19 cellular contexts compared by ENCODE assay signal in the genomic region with DNA sequence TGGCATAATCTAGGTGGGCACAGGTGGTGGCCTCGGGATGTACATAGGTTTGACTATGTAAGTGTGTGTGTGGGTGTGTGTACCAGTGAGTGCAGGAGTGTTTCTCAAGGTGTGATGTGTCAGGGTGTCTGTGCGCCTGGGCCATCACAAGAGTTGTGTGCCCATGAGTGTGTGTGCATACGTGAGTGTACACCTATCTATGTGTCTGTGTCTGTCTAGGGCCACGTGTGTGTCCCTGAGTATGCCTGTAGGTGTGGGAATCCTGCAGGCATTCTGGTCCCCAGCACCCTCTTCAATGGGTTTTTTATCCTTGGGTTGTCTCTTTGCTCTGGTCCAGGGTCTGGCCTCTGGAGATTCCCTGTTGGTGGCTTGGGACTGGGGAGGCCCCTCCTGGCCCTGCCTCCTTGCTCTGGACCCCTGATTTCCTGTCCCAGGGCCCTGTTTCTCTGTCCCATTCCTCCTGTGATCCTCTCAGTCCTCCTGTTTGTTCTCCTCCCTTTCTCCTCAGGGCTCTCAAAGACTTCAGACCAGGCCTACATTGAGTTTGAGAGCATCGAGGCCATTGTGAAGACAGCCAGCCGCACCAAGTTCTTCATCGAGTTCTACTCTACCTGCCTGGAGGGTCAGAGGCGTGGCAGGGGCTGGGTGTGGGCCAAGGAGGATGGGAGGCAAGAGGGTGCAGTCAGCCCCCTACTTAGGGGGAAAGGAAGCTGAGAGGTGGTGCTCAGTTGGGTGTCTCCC. TPM values are rescaled to one million over a fixed set of nuclear protein-coding genes. Genes with fewer than 3 reads are reported as not detected.
DNase-seq lines count a peak whose midpoint lies in the region; ATAC-seq and TF ChIP-seq lines count a peak whose summit lies in the region.
"Had no signal": no experiment of that assay in that cellular context is flagged by ENCODE, and none has a peak within 500 bp of the region (broad histone marks: within the 10 kb centered on the region; RNA-seq: fewer than 3 reads in every experiment).

No MANE protein-coding gene starts in this region.

- H3K4me3 Mint-ChIP-seq in activated naive CD4-positive, alpha-beta T cell treated with anti-CD3 and anti-CD28 coated beads, Interleukin-2, amount 10 ng/mL, durations not matched to agents 7 days and 5 days: no peak overlapping the region
- no peak overlapping the region for H3K4me3 Mint-ChIP-seq in memory B cell
- H3K4me3 Mint-ChIP-seq in type B pancreatic cell: no peak overlapping the region
- H3K4me3 Mint-ChIP-seq: activated naive CD8-positive, alpha-beta T cell treated with anti-CD3 and anti-CD28 coated beads, Interleukin-2, amount 10 ng/mL, durations not matched to agents 7 days and 5 days; nephron progenitor cell had no signal

- no peak overlapping the region for H3K9ac ChIP-seq in SK-N-SH

- H3K27ac ChIP-seq in SK-N-SH (ENCODE audit: low read depth in 2 of 2, low read length in 1 of 2): peak overlapping the region; percentile 6 to 90; a peak in 3 of 4 replicates
- H3K27ac ChIP-seq: brain microvascular endothelial cell, dorsolateral prefrontal cortex had no signal

- no peak for TF ChIP-seq EP300 in SK-N-SH (IDR thresholded peaks at IDR 0.05; ENCODE audit: borderline replicate concordance in 1 of 2, low read depth in 1 of 2, low read length in 1 of 2)

- H3K79me2 ChIP-seq in SK-N-SH (ENCODE audit: insufficient read depth): peaks cover 9% of the 10 kb centered on the region; the same call in 1 of the 2 replicates

- peaks cover 10% of the 10 kb centered on the region for H3K27me3 Mint-ChIP-seq in activated naive CD4-positive, alpha-beta T cell treated with anti-CD3 and anti-CD28 coated beads, Interleukin-2, amount 10 ng/mL, durations not matched to agents 7 days and 5 days
- H3K27me3 Mint-ChIP-seq in memory B cell (no peaks in the 10 kb centered on the region), type B pancreatic cell (peaks cover 3% of the 10 kb centered on the region)

- no peak overlapping the region for H2AFZ ChIP-seq in SK-N-SH (ENCODE audit: low read depth)

- peaks cover 21% of the 10 kb centered on the region for H4K20me1 ChIP-seq in SK-N-SH (ENCODE audit: insufficient read depth)

- 89% methylated on average over 8 of the region's 8 CpGs for WGBS in SK-N-SH (ENCODE audit: low lambda C conversion rate)

- peaks cover 51 to 79% of the 10 kb centered on the region in 2 experiments for H3K36me3 ChIP-seq in SK-N-SH (replicated peaks in 1 of 2; ENCODE audit: control insufficient read depth in 1 of 2, insufficient read depth in 2 of 2, low read length in 1 of 2)

- H3K9me2 ChIP-seq in SK-N-SH: no peaks in the 10 kb centered on the region

- no peaks in the 10 kb centered on the region for H3K9me3 Mint-ChIP-seq in activated naive CD4-positive, alpha-beta T cell treated with anti-CD3 and anti-CD28 coated beads, Interleukin-2, amount 10 ng/mL, durations not matched to agents 7 days and 5 days
- H3K9me3 Mint-ChIP-seq in memory B cell (no peaks in the 10 kb centered on the region), type B pancreatic cell (no peaks in the 10 kb centered on the region)
- H3K9me3 Mint-ChIP-seq: activated naive CD8-positive, alpha-beta T cell treated with anti-CD3 and anti-CD28 coated beads, Interleukin-2, amount 10 ng/mL, durations not matched to agents 7 days and 5 days; nephron progenitor cell had no signal

- H3K27me3 ChIP-seq in SK-N-SH (ENCODE audit: insufficient read depth): no peaks in the 10 kb centered on the region
- H3K27me3 ChIP-seq: brain microvascular endothelial cell had no signal

- CTCF ChIA-PET in activated naive CD4-positive, alpha-beta T cell treated with anti-CD3 and anti-CD28 coated beads, Interleukin-2, amount 10 ng/mL, durations not matched to agents 7 days and 5 days (lab: Charles Lee): interaction anchor here (1.5 kb wide), 1 partner anchor 197 kb away, joined by 4 read pairs; no protein-coding TSS in a partner anchor
- CTCF ChIA-PET in SK-N-SH (lab: Yijun Ruan, JAX): interaction anchor here (0.9 to 19.7 kb wide), 7 partner anchors 94 to 209 kb away, joined by 3 to 314 read pairs (median 4); partner anchors contain the start of gene CLPB

- no peak overlapping the region for H3K4me2 ChIP-seq in SK-N-SH

- peaks cover 7 to 27% of the 10 kb centered on the region in 2 experiments; a peak in 2 of 4 replicates for H3K4me1 ChIP-seq in SK-N-SH (ENCODE audit: control insufficient read depth in 1 of 2, insufficient read depth in 2 of 2, low read depth in 1 of 2, low read length in 1 of 2)

- ATAC-seq in memory B cell (ENCODE audit: low read depth) (no peak), HG03025 (IDR thresholded peaks at IDR 0.05; ENCODE audit: low FRiP score, unreplicated experiment) (no peak)

- peaks cover 53% of the 10 kb centered on the region for H3K36me3 Mint-ChIP-seq in activated naive CD4-positive, alpha-beta T cell treated with anti-CD3 and anti-CD28 coated beads, Interleukin-2, amount 10 ng/mL, durations not matched to agents 7 days and 5 days
- H3K36me3 Mint-ChIP-seq in memory B cell (peaks cover 22% of the 10 kb centered on the region), type B pancreatic cell (peaks cover 32% of the 10 kb centered on the region)

- H3K4me3 ChIP-seq in SK-N-SH (ENCODE audit: low read depth in 2 of 2, low read length in 1 of 2): no peak overlapping the region
- H3K4me3 ChIP-seq: dorsolateral prefrontal cortex had no signal

- H3K9me3 ChIP-seq in SK-N-SH: no peaks in the 10 kb centered on the region

- peak; percentile 8 for DNase-seq in activated naive CD4-positive, alpha-beta T cell treated with anti-CD3 and anti-CD28 coated beads, Interleukin-2, amount 10 ng/mL, durations not matched to agents 7 days and 5 days
- no peak for DNase-seq in activated naive CD4-positive, alpha-beta T cell treated with anti-CD3 and anti-CD28 coated beads, Interleukin-2, amount 50 U/mL, for 16 hours
- DNase-seq in SK-N-SH (no peak), memory B cell (ENCODE audit: low spot score in 2 of 2) (no peak), type B pancreatic cell (ENCODE audit: extremely low spot score, unreplicated experiment) (peak; percentile 47), AG08395 (ENCODE audit: low spot score) (no peak), NCI-H345 treated with DMSO at 0.1 percent for 48 hours (lab: John Stamatoyannopoulos, UW; ENCODE audit: unreplicated experiment) (no peak)
- DNase-seq: activated naive CD8-positive, alpha-beta T cell treated with anti-CD3 and anti-CD28 coated beads, Interleukin-2, amount 10 ng/mL, durations not matched to agents 7 days and 5 days; brain microvascular endothelial cell; COR-L47; dorsolateral prefrontal cortex; NCI-H2029; NCI-H510A; nephron progenitor cell; SHP77 treated with DMSO at 0.1 percent for 48 hours; stimulated activated naive CD4-positive, alpha-beta T cell treated with Interleukin-2 at 50 U/mL for 16 hours had no signal

- no peak for TF ChIP-seq RAD21 in SK-N-SH (IDR thresholded peaks at IDR 0.05; ENCODE audit: low read length)

- H3F3A ChIP-seq in SK-N-SH (replicated peaks; ENCODE audit: insufficient read depth): peaks cover 53% of the 10 kb centered on the region

- POLR2A ChIA-PET in SK-N-SH (lab: Yijun Ruan, JAX): interaction anchor here (1.0 to 15.5 kb wide), 12 partner anchors 8 to 200 kb away, joined by 3 to 880 read pairs (median 54); partner anchors contain the start of genes CLPB and INPPL1

- TF ChIP-seq CTCF in SK-N-SH (IDR thresholded peaks at IDR 0.05) (no peak), type B pancreatic cell (conservative IDR thresholded peaks at IDR 0.05) (no peak)

- peak overlapping the region; percentile 25 for H3K27ac Mint-ChIP-seq in activated naive CD4-positive, alpha-beta T cell treated with anti-CD3 and anti-CD28 coated beads, Interleukin-2, amount 10 ng/mL, durations not matched to agents 7 days and 5 days
- H3K27ac Mint-ChIP-seq in memory B cell (peak overlapping the region; percentile 69), type B pancreatic cell (no peak overlapping the region)
- H3K27ac Mint-ChIP-seq: activated naive CD8-positive, alpha-beta T cell treated with anti-CD3 and anti-CD28 coated beads, Interleukin-2, amount 10 ng/mL, durations not matched to agents 7 days and 5 days had no signal

- H3K4me1 Mint-ChIP-seq in activated naive CD4-positive, alpha-beta T cell treated with anti-CD3 and anti-CD28 coated beads, Interleukin-2, amount 10 ng/mL, durations not matched to agents 7 days and 5 days: no peaks in the 10 kb centered on the region
- H3K4me1 Mint-ChIP-seq in memory B cell (peaks cover 15% of the 10 kb centered on the region), type B pancreatic cell (ENCODE audit: unreplicated experiment) (peaks cover 11% of the 10 kb centered on the region)

TF ChIP-seq in SK-N-SH, 30 proteins besides CTCF, POLR2A, EP300 and RAD21 (continues in another document):
- TF ChIP-seq TEAD4 (IDR thresholded peaks at IDR 0.05; ENCODE audit: borderline replicate concordance, insufficient read depth) (no peak), NFIC (IDR thresholded peaks at IDR 0.05; ENCODE audit: borderline replicate concordance) (no peak), POLR2AphosphoS5 (IDR thresholded peaks at IDR 0.05; ENCODE audit: low read depth, low read length) (peak; percentile 17; the same call in 1 of the 2 replicates)

RNA-seq across cellular contexts. Expression of gene INPPL1, which starts 9.4 kb away (rescaled TPM):
- 123 and 138 TPM in 2 replicates for polyA plus RNA-seq in SK-N-SH (2012; rRNA removed)
- 26.6 and 41.4 TPM in 2 replicates for polyA plus RNA-seq in SK-N-SH (2012; cell fraction: cytosol; rRNA removed)
- polyA plus RNA-seq in SK-N-SH (2012; cell fraction: nucleus; rRNA removed): 712 and 808 TPM in 2 replicates
- total RNA-seq in type B pancreatic cell (ENCODE audit: low replicate concordance): 179 and 231 TPM in 2 replicates

RNA-seq across cellular contexts. Expression of gene PHOX2A, which starts 10.0 kb away (rescaled TPM):
- polyA plus RNA-seq in SK-N-SH (2012; rRNA removed): 65.0 and 75.6 TPM in 2 replicates
- polyA plus RNA-seq in SK-N-SH (2012; cell fraction: cytosol; rRNA removed): 38.6 and 72.8 TPM in 2 replicates
- 47.3 and 62.5 TPM in 2 replicates for polyA plus RNA-seq in SK-N-SH (2012; cell fraction: nucleus; rRNA removed)
- 2.8 and 3.0 TPM in 2 replicates for total RNA-seq in type B pancreatic cell (ENCODE audit: low replicate concordance)
- total RNA-seq: activated naive CD8-positive, alpha-beta T cell treated with anti-CD3 and anti-CD28 coated beads, Interleukin-2, amount 10 ng/mL, durations not matched to agents 7 days and 5 days; fibroblast of lung; lung microvascular endothelial cell had no signal
- polyA plus RNA-seq: fibroblast of lung had no signal

RNA-seq across cellular contexts. Expression of gene FOLR2, which starts 17.3 kb away (rescaled TPM):
- not detected in 2 replicates for polyA plus RNA-seq in SK-N-SH (2012; rRNA removed)
- polyA plus RNA-seq in SK-N-SH (2012; cell fraction: cytosol; rRNA removed): not detected in 2 replicates
- polyA plus RNA-seq in SK-N-SH (2012; cell fraction: nucleus; rRNA removed): not detected in 2 replicates
- not detected in 2 replicates for total RNA-seq in type B pancreatic cell (ENCODE audit: low replicate concordance)
- total RNA-seq: fibroblast of lung, lung microvascular endothelial cell had no signal
- polyA plus RNA-seq: fibroblast of lung had no signal

RNA-seq across cellular contexts. Expression of gene FOLR1, which starts 42.0 kb away (rescaled TPM):
- polyA plus RNA-seq in SK-N-SH (2012; rRNA removed): 0.26 TPM in 1 of 2 replicates, not detected in the other
- polyA plus RNA-seq in SK-N-SH (2012; cell fraction: cytosol; rRNA removed): 0.08 and 0.14 TPM in 2 replicates
- 0.05 and 0.15 TPM in 2 replicates for polyA plus RNA-seq in SK-N-SH (2012; cell fraction: nucleus; rRNA removed)
- 2.7 and 6.7 TPM in 2 replicates for total RNA-seq in type B pancreatic cell (ENCODE audit: low replicate concordance)
- total RNA-seq: activated naive CD8-positive, alpha-beta T cell treated with anti-CD3 and anti-CD28 coated beads, Interleukin-2, amount 10 ng/mL, durations not matched to agents 7 days and 5 days; fibroblast of lung; lung microvascular endothelial cell had no signal

Comparison
In these comparisons a context has a peak if more than half of its experiments do, and no peak if none do; other contexts are left out.
1. DNase-seq: peak in activated naive CD4-positive, alpha-beta T cell treated with anti-CD3 and anti-CD28 coated beads, Interleukin-2, amount 10 ng/mL, durations not matched to agents 7 days and 5 days (single experiment) and type B pancreatic cell (single experiment); none in activated naive CD4-positive, alpha-beta T cell treated with anti-CD3 and anti-CD28 coated beads, Interleukin-2, amount 50 U/mL, for 16 hours (single experiment), SK-N-SH (single experiment), memory B cell (0 of 2), AG08395 (single experiment) and NCI-H345 treated with DMSO at 0.1 percent for 48 hours (single experiment).